Comparison of ENCODE assay signal across 9 cellular contexts in the genomic region with DNA sequence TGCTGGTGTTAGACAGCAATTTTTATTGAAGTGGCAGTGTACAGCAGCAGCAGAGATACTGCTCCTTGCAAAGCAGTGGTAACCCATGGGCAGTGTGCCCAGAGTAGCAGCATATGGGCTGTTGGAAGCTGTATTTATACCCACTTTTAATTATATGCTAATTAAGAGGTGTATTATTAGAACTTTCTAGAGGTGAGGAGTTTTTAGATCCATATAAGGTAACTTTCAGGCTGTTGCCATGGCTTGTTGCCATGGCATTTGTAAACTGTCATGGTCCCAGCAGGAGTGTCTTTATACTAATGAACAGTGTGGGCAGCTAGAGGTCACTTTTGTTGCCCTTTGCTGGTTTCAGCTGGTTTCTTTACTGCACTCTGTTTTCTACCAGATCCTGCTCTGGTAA. TPM values are rescaled to one million over a fixed set of nuclear protein-coding genes. Genes with fewer than 3 reads are reported as not detected.
DNase-seq lines count a peak whose midpoint lies in the region; ATAC-seq and TF ChIP-seq lines count a peak whose summit lies in the region.
"Had no signal": no experiment of that assay in that cellular context is flagged by ENCODE, and none has a peak within 500 bp of the region (broad histone marks: within the 10 kb centered on the region; RNA-seq: fewer than 3 reads in every experiment).

No MANE protein-coding gene starts in this region.

- H3K27me3 ChIP-seq in esophagus muscularis mucosa, result no peaks in the 10 kb centered on the region
- H3K27me3 ChIP-seq in CD8-positive, alpha-beta memory T cell (ENCODE audit: insufficient read depth, low read length, poor library complexity, severe bottlenecking), result no peaks in the 10 kb centered on the region

- H3K36me3 Mint-ChIP-seq in osteocyte (ENCODE audit: unreplicated experiment), result peaks cover 5% of the 10 kb centered on the region
- H3K36me3 Mint-ChIP-seq in activated CD8-positive, alpha-beta T cell treated with anti-CD3 and anti-CD28 coated beads, Interleukin-2, amount 10 ng/mL, durations not matched to agents 7 days and 5 days (ENCODE audit: low read depth), result peaks cover 11% of the 10 kb centered on the region
- H3K36me3 Mint-ChIP-seq in CD8-positive, alpha-beta memory T cell, result peaks cover 0 to 16% (median 3%) of the 10 kb centered on the region in 3 donors

- no peaks in the 10 kb centered on the region for H3K9me3 ChIP-seq in esophagus muscularis mucosa
- no peaks in the 10 kb centered on the region for H3K9me3 ChIP-seq in CD8-positive, alpha-beta memory T cell (ENCODE audit: low read length)

- in situ Hi-C loops in G401 (cut with HindIII; ENCODE audit: low sequenced_read_pairs), result no loop called here

- no peaks in the 10 kb centered on the region for H3K36me3 ChIP-seq in esophagus muscularis mucosa
- no peaks in the 10 kb centered on the region for H3K36me3 ChIP-seq in CD8-positive, alpha-beta memory T cell (ENCODE audit: insufficient read depth, low read length)

- CTCF ChIA-PET in activated CD8-positive, alpha-beta T cell treated with anti-CD3 and anti-CD28 coated beads, Interleukin-2, amount 10 ng/mL, durations not matched to agents 7 days and 5 days (lab: Charles Lee), result no interaction called here
- CTCF ChIA-PET in CD8-positive, alpha-beta memory T cell (lab: Charles Lee), result no interaction called here

- intact Hi-C loops in esophagus muscularis mucosa (cut with DNase I), result loop anchor here (5.0 kb wide), 1 partner anchor 86 kb away; no protein-coding TSS in a partner anchor

- TF ChIP-seq POLR2A in esophagus muscularis mucosa (IDR thresholded peaks at IDR 0.05; ENCODE audit: low read depth), result no peak

- TF ChIP-seq CTCF in esophagus muscularis mucosa (IDR thresholded peaks at IDR 0.05) (no peak), osteocyte (IDR thresholded peaks at IDR 0.05) (no peak)

- DNase-seq in G401 (ENCODE audit: low spot score) (peak; percentile 25), NCI-H446 treated with DMSO at 0.1 percent for 48 hours (lab: John Stamatoyannopoulos, UW) (peak; percentile 84), esophagus muscularis mucosa (ENCODE audit: extremely low spot score) (no peak), osteocyte (ENCODE audit: extremely low spot score, unreplicated experiment) (no peak), 8988T (no peak), NCI-H226 (no peak)
- no peak for DNase-seq in activated CD8-positive, alpha-beta T cell treated with anti-CD3 and anti-CD28 coated beads, Interleukin-2, amount 10 ng/mL, durations not matched to agents 7 days and 5 days
- DNase-seq in CD8-positive, alpha-beta memory T cell, result no peak
- DNase-seq: central memory CD4-positive, alpha-beta T cell had no signal

- H3K4me1 ChIP-seq in esophagus muscularis mucosa, result peaks cover 9 to 33% (median 31%) of the 10 kb centered on the region in 4 donors
- H3K4me1 ChIP-seq in CD8-positive, alpha-beta memory T cell (ENCODE audit: insufficient read depth, low read length), result peaks cover 8% of the 10 kb centered on the region

- H3K9me3 Mint-ChIP-seq in osteocyte (ENCODE audit: unreplicated experiment), result peaks cover 3% of the 10 kb centered on the region
- peaks cover 23% of the 10 kb centered on the region for H3K9me3 Mint-ChIP-seq in activated CD8-positive, alpha-beta T cell treated with anti-CD3 and anti-CD28 coated beads, Interleukin-2, amount 10 ng/mL, durations not matched to agents 7 days and 5 days (ENCODE audit: insufficient read depth)
- H3K9me3 Mint-ChIP-seq in CD8-positive, alpha-beta memory T cell, result peaks cover 0 to 12% (median 8%) of the 10 kb centered on the region in 5 donors

- H3K4me3 Mint-ChIP-seq in osteocyte (ENCODE audit: unreplicated experiment), result no peak overlapping the region
- H3K4me3 Mint-ChIP-seq in activated CD8-positive, alpha-beta T cell treated with anti-CD3 and anti-CD28 coated beads, Interleukin-2, amount 10 ng/mL, durations not matched to agents 7 days and 5 days, result no peak overlapping the region
- H3K4me3 Mint-ChIP-seq in CD8-positive, alpha-beta memory T cell, result no peak overlapping the region

- no peak for TF ChIP-seq EP300 in esophagus muscularis mucosa (IDR thresholded peaks at IDR 0.05)

- ATAC-seq in activated CD8-positive, alpha-beta T cell treated with anti-CD3 and anti-CD28 coated beads, Interleukin-2, amount 10 ng/mL, durations not matched to agents 7 days and 5 days, result no peak

- H3K4me3 ChIP-seq in esophagus muscularis mucosa, result no peak overlapping the region
- no peak overlapping the region for H3K4me3 ChIP-seq in CD8-positive, alpha-beta memory T cell (ENCODE audit: low read length)

- H3K27ac Mint-ChIP-seq in osteocyte (ENCODE audit: unreplicated experiment), result peak overlapping the region; percentile 81
- no peak overlapping the region for H3K27ac Mint-ChIP-seq in activated CD8-positive, alpha-beta T cell treated with anti-CD3 and anti-CD28 coated beads, Interleukin-2, amount 10 ng/mL, durations not matched to agents 7 days and 5 days
- H3K27ac Mint-ChIP-seq in CD8-positive, alpha-beta memory T cell, result no peak overlapping the region

- H3K4me1 Mint-ChIP-seq in osteocyte (ENCODE audit: unreplicated experiment), result peaks cover 29% of the 10 kb centered on the region
- peaks cover 10% of the 10 kb centered on the region for H3K4me1 Mint-ChIP-seq in activated CD8-positive, alpha-beta T cell treated with anti-CD3 and anti-CD28 coated beads, Interleukin-2, amount 10 ng/mL, durations not matched to agents 7 days and 5 days (ENCODE audit: low read depth)
- peaks cover 11 to 19% (median 18%) of the 10 kb centered on the region in 3 donors for H3K4me1 Mint-ChIP-seq in CD8-positive, alpha-beta memory T cell

- H3K27me3 Mint-ChIP-seq in osteocyte (ENCODE audit: unreplicated experiment), result peaks cover under 1% of the 10 kb centered on the region
- H3K27me3 Mint-ChIP-seq in activated CD8-positive, alpha-beta T cell treated with anti-CD3 and anti-CD28 coated beads, Interleukin-2, amount 10 ng/mL, durations not matched to agents 7 days and 5 days (ENCODE audit: low read depth), result peaks cover under 1% of the 10 kb centered on the region
- peaks cover 0 to 8% of the 10 kb centered on the region in 2 donors for H3K27me3 Mint-ChIP-seq in CD8-positive, alpha-beta memory T cell

- peak overlapping the region; percentile 95 to 99 (median 98) for H3K27ac ChIP-seq in esophagus muscularis mucosa (replicated peaks in 1 of 4)
- H3K27ac ChIP-seq in CD8-positive, alpha-beta memory T cell (ENCODE audit: low read depth, low read length), result no peak overlapping the region

- POLR2A ChIA-PET in activated CD8-positive, alpha-beta T cell treated with anti-CD3 and anti-CD28 coated beads, Interleukin-2, amount 10 ng/mL, durations not matched to agents 7 days and 5 days (lab: Charles Lee), result no interaction called here
- POLR2A ChIA-PET in CD8-positive, alpha-beta memory T cell (lab: Charles Lee), result interaction anchor here (0.6 kb wide), 1 partner anchor 37 kb away, joined by 3 read pairs; no protein-coding TSS in a partner anchor

RNA-seq across cellular contexts. Expression of a gene that starts 3.7 kb away (rescaled TPM):
- total RNA-seq in G401 (2014; rRNA removed; shearing (Covaris generic)), result 31.4 and 39.3 TPM in 2 replicates
- total RNA-seq in esophagus muscularis mucosa, result 100 to 1,000 TPM; 133 to 211 (median 170) TPM
- 102 and 104 TPM in 2 replicates for total RNA-seq in osteocyte
- 10 to 100 TPM; 50.2 to 53.5 TPM for total RNA-seq in activated CD8-positive, alpha-beta T cell treated with anti-CD3 and anti-CD28 coated beads, Interleukin-2, amount 10 ng/mL, durations not matched to agents 7 days and 5 days
- 10 to 100 TPM; 37.5 to 39.5 TPM for total RNA-seq in CD8-positive, alpha-beta memory T cell
- 54.8 TPM for polyA plus RNA-seq in CD8-positive, alpha-beta memory T cell

Comparison
In these comparisons a context has a peak if more than half of its experiments do, and no peak if none do; other contexts are left out.
1. DNase-seq: peak in G401 (single experiment) and NCI-H446 treated with DMSO at 0.1 percent for 48 hours (single experiment); none in esophagus muscularis mucosa (single experiment), osteocyte (single experiment), activated CD8-positive, alpha-beta T cell treated with anti-CD3 and anti-CD28 coated beads, Interleukin-2, amount 10 ng/mL, durations not matched to agents 7 days and 5 days (single experiment), 8988T (single experiment), CD8-positive, alpha-beta memory T cell (0 of 5) and NCI-H226 (single experiment).